10 cellular contexts compared by ENCODE assay signal in genomic region chr1:145751491-145752021, GRCh38. TPM values are rescaled to one million over a fixed set of nuclear protein-coding genes. Genes with fewer than 3 reads are reported as not detected.
DNase-seq lines count a peak whose midpoint lies in the region; ATAC-seq and TF ChIP-seq lines count a peak whose summit lies in the region.
"Had no signal": no experiment of that assay in that cellular context is flagged by ENCODE, and none has a peak within 500 bp of the region (broad histone marks: within the 10 kb centered on the region; RNA-seq: fewer than 3 reads in every experiment).

No MANE protein-coding gene starts in this region.

- peak overlapping the region; percentile 59 for H3K4me2 ChIP-seq in smooth muscle cell

- no peak for TF ChIP-seq EP300 in gastroesophageal sphincter (IDR thresholded peaks at IDR 0.05)
- no peak for TF ChIP-seq EP300 in ovary (IDR thresholded peaks at IDR 0.05)

- ATAC-seq in gastroesophageal sphincter (no peak), HG03045 (IDR thresholded peaks at IDR 0.05; ENCODE audit: unreplicated experiment) (no peak), esophagus mucosa (no peak)

- H3K36me3 ChIP-seq in gastroesophageal sphincter (peaks cover 0 to 77% of the 10 kb centered on the region in 2 donors), smooth muscle cell (ENCODE audit: low read depth) (peaks cover 5% of the 10 kb centered on the region), ovary (no peaks in the 10 kb centered on the region)

- no peak overlapping the region for H2AFZ ChIP-seq in smooth muscle cell (ENCODE audit: low read depth)

- H3K27me3 ChIP-seq in gastroesophageal sphincter = no peaks in the 10 kb centered on the region
- H3K27me3 ChIP-seq in smooth muscle cell (ENCODE audit: low read depth) = no peaks in the 10 kb centered on the region
- no peaks in the 10 kb centered on the region for H3K27me3 ChIP-seq in ovary

- H3K27ac ChIP-seq in gastroesophageal sphincter (peak overlapping the region; percentile 19 to 34 (median 29)), smooth muscle cell (ENCODE audit: low read depth) (peak overlapping the region; percentile 91), ovary (no peak overlapping the region)

- no peaks in the 10 kb centered on the region for H3K9me3 ChIP-seq in gastroesophageal sphincter
- no peaks in the 10 kb centered on the region for H3K9me3 ChIP-seq in smooth muscle cell (replicated peaks; ENCODE audit: low read depth)
- H3K9me3 ChIP-seq in ovary = no peaks in the 10 kb centered on the region

- no peaks in the 10 kb centered on the region for H3K79me2 ChIP-seq in smooth muscle cell (ENCODE audit: low read depth)

- H3K4me1 ChIP-seq in gastroesophageal sphincter (peaks cover 0 to 41% (median 2%) of the 10 kb centered on the region in 3 donors), smooth muscle cell (ENCODE audit: low read depth) (peaks cover 6% of the 10 kb centered on the region), ovary (ENCODE audit: insufficient read depth) (no peaks in the 10 kb centered on the region)

- WGBS in gastroesophageal sphincter (ENCODE audit: low coverage in 1 of 2), 2 donors = 51% methylated on average over 3 to 4 of the region's 4 CpGs
- 39% methylated on average over 4 of the region's 4 CpGs for WGBS in smooth muscle cell (ENCODE audit: low lambda C conversion rate)
- 72 to 85% (median 73%) methylated on average over 4 of the region's 4 CpGs for WGBS in ovary, 3 donors

- TF ChIP-seq POLR2A in gastroesophageal sphincter (IDR thresholded peaks at IDR 0.05) = no peak
- TF ChIP-seq POLR2A in ovary (IDR thresholded peaks at IDR 0.05) = no peak

- TF ChIP-seq CTCF in gastroesophageal sphincter (IDR thresholded peaks at IDR 0.05) (no peak), smooth muscle cell (IDR thresholded peaks at IDR 0.05; ENCODE audit: borderline replicate concordance, insufficient read depth, poor library complexity, severe bottlenecking) (no peak), ovary (IDR thresholded peaks at IDR 0.05) (no peak)

- peak overlapping the region; percentile 62 for H3K9ac ChIP-seq in smooth muscle cell (ENCODE audit: low read depth)

- peaks cover 14% of the 10 kb centered on the region for H3F3A ChIP-seq in smooth muscle cell (ENCODE audit: low read depth)

- intact Hi-C loops in ovary (cut with DNase I) = no loop called here

- DNase-seq in GM04504 (ENCODE audit: low read depth) (peak; percentile 97), amniotic epithelial cell (ENCODE audit: low read depth) (peak; percentile 80), smooth muscle cell (lab: John Stamatoyannopoulos, UW; ENCODE audit: unreplicated experiment) (no peak), NCI-H1417 (lab: John Stamatoyannopoulos, UW) (no peak), ovary (no peak)
- DNase-seq: aorta, NCI-H510A had no signal

- H4K20me1 ChIP-seq in smooth muscle cell (ENCODE audit: low read depth) = no peaks in the 10 kb centered on the region

- no peak overlapping the region for H3K4me3 ChIP-seq in gastroesophageal sphincter
- H3K4me3 ChIP-seq in smooth muscle cell = no peak overlapping the region
- no peak overlapping the region for H3K4me3 ChIP-seq in ovary

RNA-seq across cellular contexts. Expression of gene CD160, which starts 32.3 kb away (rescaled TPM):
- total RNA-seq in gastroesophageal sphincter = 1 to 10 TPM in 1 of 4 donors, under 1 TPM in 1, not detected in 2; 0.23 to 1.0 TPM
- total RNA-seq in smooth muscle cell = 0.04 TPM in 1 of 2 replicates, not detected in the other
- polyA plus RNA-seq in smooth muscle cell = 0.40 TPM in 1 of 2 replicates, not detected in the other
- total RNA-seq in esophagus mucosa = not detected
- under 1 TPM in 3 of 7 donors, not detected in 4; 0.15 to 0.25 (median 0.20) TPM for total RNA-seq in ovary
- polyA plus RNA-seq in ovary = 1 to 10 TPM in 1 of 2 donors, under 1 TPM in 1; 0.10 to 1.9 TPM

RNA-seq across cellular contexts. Expression of gene PDZK1, which starts 44.4 kb away (rescaled TPM):
- under 1 TPM in 2 of 4 donors, not detected in 2; 0.46 to 0.87 TPM for total RNA-seq in gastroesophageal sphincter
- 1.5 TPM in 1 of 2 replicates, not detected in the other for total RNA-seq in smooth muscle cell
- polyA plus RNA-seq in smooth muscle cell = 0.45 and 1.1 TPM in 2 replicates
- not detected for total RNA-seq in esophagus mucosa
- total RNA-seq in ovary = 1 to 10 TPM in 1 of 7 donors, under 1 TPM in 4, not detected in 2; 0.36 to 2.0 (median 0.83) TPM
- 10 to 100 TPM in 1 of 2 donors, under 1 TPM in 1; 0.21 to 13.4 TPM for polyA plus RNA-seq in ovary

Comparison
In these comparisons a context has a peak if more than half of its experiments do, and no peak if none do; other contexts are left out.
1. DNase-seq: peak in GM04504 (single experiment) and amniotic epithelial cell (single experiment); none in smooth muscle cell (single experiment), NCI-H1417 (0 of 3) and ovary (0 of 5).
2. H3K27ac ChIP-seq: peak in gastroesophageal sphincter (4 of 4) and smooth muscle cell (single experiment); none in ovary (0 of 2).